In genomic region chr7:116213361-116214155, GRCh38 we compare ENCODE assay signal across 10 cellular contexts. TPM values are rescaled to one million over a fixed set of nuclear protein-coding genes. Genes with fewer than 3 reads are reported as not detected.
DNase-seq lines count a peak whose midpoint lies in the region; ATAC-seq and TF ChIP-seq lines count a peak whose summit lies in the region.
"Had no signal": no experiment of that assay in that cellular context is flagged by ENCODE, and none has a peak within 500 bp of the region (broad histone marks: within the 10 kb centered on the region; RNA-seq: fewer than 3 reads in every experiment).

No MANE protein-coding gene starts in this region.

- no peak for TF ChIP-seq EP300 in gastroesophageal sphincter (IDR thresholded peaks at IDR 0.05)

- H3K27me3 ChIP-seq in gastroesophageal sphincter (no peaks in the 10 kb centered on the region), thyroid gland (no peaks in the 10 kb centered on the region)

- TF ChIP-seq CTCF in gastroesophageal sphincter (IDR thresholded peaks at IDR 0.05) (no peak), thyroid gland (IDR thresholded peaks at IDR 0.05) (no peak)

- peak overlapping the region; percentile 96 to 98 (median 96) for H3K27ac ChIP-seq in gastroesophageal sphincter
- peak overlapping the region in 2 of 3 donors; percentile 40 to 97 for H3K27ac ChIP-seq in thyroid gland

- H3K27me3 Mint-ChIP-seq in activated T-cell treated with anti-CD3 and anti-CD28 coated beads, Interleukin-2, amount 50 U/mL, for 24 hours, result no peaks in the 10 kb centered on the region
- H3K27me3 Mint-ChIP-seq in activated T-helper 2 cell treated with anti-CD3 and anti-CD28 coated beads, Interferon-gamma antibody, Interleukin-2, Interleukin-4, amounts not matched to agents 10 μg/mL and 5 μg/mL and 100 μg/mL, durations not matched to agents 14 hours and 24 hours and 36 hours (ENCODE audit: low read depth), result no peaks in the 10 kb centered on the region

- 11 to 17% methylated on average over 4 of the region's 4 CpGs for WGBS in gastroesophageal sphincter (ENCODE audit: low coverage in 1 of 2), 2 donors
- 68 to 73% methylated on average over 4 of the region's 4 CpGs for WGBS in thyroid gland, 2 donors

- intact Hi-C loops in activated T-helper 2 cell treated with anti-CD3 and anti-CD28 coated beads, Interferon-gamma antibody, Interleukin-2, Interleukin-4, amounts not matched to agents 10 μg/mL and 5 μg/mL and 100 μg/mL, durations not matched to agents 14 hours and 24 hours and 36 hours (cut with micrococcal nuclease), result loop anchor here (2.0 to 10.0 kb wide), 4 partner anchors 17 to 801 kb away; partner anchors contain the start of genes CAPZA2 and ST7
- intact Hi-C loops in thyroid gland (cut with DNase I), result no loop called here

- peaks cover 29% of the 10 kb centered on the region for H3K36me3 Mint-ChIP-seq in activated T-cell treated with anti-CD3 and anti-CD28 coated beads, Interleukin-2, amount 50 U/mL, for 24 hours (ENCODE audit: low read depth)
- peaks cover 28% of the 10 kb centered on the region for H3K36me3 Mint-ChIP-seq in activated T-helper 2 cell treated with anti-CD3 and anti-CD28 coated beads, Interferon-gamma antibody, Interleukin-2, Interleukin-4, amounts not matched to agents 10 μg/mL and 5 μg/mL and 100 μg/mL, durations not matched to agents 14 hours and 24 hours and 36 hours (ENCODE audit: low read depth)

- H3K27ac Mint-ChIP-seq in activated T-cell treated with anti-CD3 and anti-CD28 coated beads, Interleukin-2, amount 50 U/mL, for 24 hours, result peak overlapping the region; percentile 96
- no peak overlapping the region for H3K27ac Mint-ChIP-seq in activated T-helper 2 cell treated with anti-CD3 and anti-CD28 coated beads, Interferon-gamma antibody, Interleukin-2, Interleukin-4, amounts not matched to agents 10 μg/mL and 5 μg/mL and 100 μg/mL, durations not matched to agents 14 hours and 24 hours and 36 hours

- no peaks in the 10 kb centered on the region for H3K36me3 ChIP-seq in gastroesophageal sphincter
- no peaks in the 10 kb centered on the region for H3K36me3 ChIP-seq in thyroid gland
- H3K36me3 ChIP-seq: BE2C had no signal

- H3K4me1 ChIP-seq in gastroesophageal sphincter (peaks cover 0 to 65% (median 21%) of the 10 kb centered on the region in 3 donors), thyroid gland (peaks cover 45 to 63% of the 10 kb centered on the region in 2 donors)
- H3K4me1 ChIP-seq: BE2C had no signal

- H3K4me3 ChIP-seq in gastroesophageal sphincter, result peak overlapping the region; percentile 84 to 97
- no peak overlapping the region for H3K4me3 ChIP-seq in thyroid gland (replicated peaks in 1 of 3)

- no peak for DNase-seq in activated T-cell treated with anti-CD3 and anti-CD28 coated beads, Interleukin-2, amount 50 U/mL, for 24 hours
- no peak for DNase-seq in activated T-cell treated with anti-CD3 and anti-CD28 coated beads, Interleukin-2, amount 50 U/mL, for 1 hour
- no peak for DNase-seq in activated T-helper 2 cell treated with anti-CD3 and anti-CD28 coated beads, Interferon-gamma antibody, Interleukin-2, Interleukin-4, amounts not matched to agents 10 μg/mL and 5 μg/mL and 100 μg/mL, durations not matched to agents 14 hours and 24 hours and 36 hours (ENCODE audit: low spot score)
- no peak for DNase-seq in thyroid gland
- no peak for DNase-seq in NAMALWA (ENCODE audit: low spot score)
- no peak for DNase-seq in hepatic stellate cell (ENCODE audit: low spot score)
- DNase-seq: BE2C, NCI-H345 had no signal

- no peak for ATAC-seq in gastroesophageal sphincter
- ATAC-seq in HG02870 (IDR thresholded peaks at IDR 0.05; ENCODE audit: unreplicated experiment), result no peak

- H3K4me3 Mint-ChIP-seq in activated T-cell treated with anti-CD3 and anti-CD28 coated beads, Interleukin-2, amount 50 U/mL, for 24 hours, result peak overlapping the region; percentile 89
- peak overlapping the region; percentile 96 for H3K4me3 Mint-ChIP-seq in activated T-helper 2 cell treated with anti-CD3 and anti-CD28 coated beads, Interferon-gamma antibody, Interleukin-2, Interleukin-4, amounts not matched to agents 10 μg/mL and 5 μg/mL and 100 μg/mL, durations not matched to agents 14 hours and 24 hours and 36 hours (ENCODE audit: low read depth)

- H3K9me3 Mint-ChIP-seq in activated T-cell treated with anti-CD3 and anti-CD28 coated beads, Interleukin-2, amount 50 U/mL, for 24 hours, result peaks cover 2% of the 10 kb centered on the region
- H3K9me3 Mint-ChIP-seq in activated T-helper 2 cell treated with anti-CD3 and anti-CD28 coated beads, Interferon-gamma antibody, Interleukin-2, Interleukin-4, amounts not matched to agents 10 μg/mL and 5 μg/mL and 100 μg/mL, durations not matched to agents 14 hours and 24 hours and 36 hours, result no peaks in the 10 kb centered on the region

- H3K9me3 ChIP-seq in gastroesophageal sphincter (no peaks in the 10 kb centered on the region), thyroid gland (no peaks in the 10 kb centered on the region)
- H3K9me3 ChIP-seq: BE2C had no signal

- TF ChIP-seq POLR2A in gastroesophageal sphincter (IDR thresholded peaks at IDR 0.05), result no peak
- no peak for TF ChIP-seq POLR2A in thyroid gland (IDR thresholded peaks at IDR 0.05)

- H3K4me1 Mint-ChIP-seq in activated T-cell treated with anti-CD3 and anti-CD28 coated beads, Interleukin-2, amount 50 U/mL, for 24 hours (ENCODE audit: low read depth), result peaks cover 73% of the 10 kb centered on the region
- H3K4me1 Mint-ChIP-seq in activated T-helper 2 cell treated with anti-CD3 and anti-CD28 coated beads, Interferon-gamma antibody, Interleukin-2, Interleukin-4, amounts not matched to agents 10 μg/mL and 5 μg/mL and 100 μg/mL, durations not matched to agents 14 hours and 24 hours and 36 hours (ENCODE audit: low read depth), result peaks cover 65% of the 10 kb centered on the region

RNA-seq across cellular contexts. Expression of gene TES, which starts 3.2 kb away (rescaled TPM):
- total RNA-seq in activated T-helper 2 cell treated with anti-CD3 and anti-CD28 coated beads, Interferon-gamma antibody, Interleukin-2, Interleukin-4, amounts not matched to agents 10 μg/mL and 5 μg/mL and 100 μg/mL, durations not matched to agents 14 hours and 24 hours and 36 hours, result 44.3 and 46.3 TPM in 2 replicates
- total RNA-seq in gastroesophageal sphincter (100 to 1,000 TPM; 245 to 501 (median 290) TPM), thyroid gland (100 to 1,000 TPM; 148 to 177 (median 158) TPM)

Comparison
In these comparisons a context has a peak if more than half of its experiments do, and no peak if none do; other contexts are left out.
1. H3K4me3 ChIP-seq: peak in gastroesophageal sphincter (2 of 2); none in thyroid gland (0 of 3).